Comparison of ENCODE assay signal across 8 cellular contexts in genomic region chr1:91569411-91570104, GRCh38.
A peak's percentile ranks its signal among the peaks of the same experiment; 100 is the strongest.
DNase-seq lines count a peak whose midpoint lies in the region; ATAC-seq and TF ChIP-seq lines count a peak whose summit lies in the region.

No MANE protein-coding gene starts in this region.

- peak; percentile 90 for ATAC-seq in activated CD4-positive, alpha-beta T cell treated with anti-CD3 and anti-CD28 coated beads for 36 hours
- no peak for ATAC-seq in GM18909 (IDR thresholded peaks at IDR 0.05; ENCODE audit: poor library complexity, unreplicated experiment)
- ATAC-seq in HG02870 (IDR thresholded peaks at IDR 0.05; ENCODE audit: unreplicated experiment), result no peak

- H3K4me1 ChIP-seq in adrenal gland (replicated peaks in 1 of 2) (peaks cover 0 to 7% of the 10 kb centered on the region in 2 donors), thyroid gland (peaks cover 0 to 6% of the 10 kb centered on the region in 2 donors)

- TF ChIP-seq POLR2A in adrenal gland (IDR thresholded peaks at IDR 0.05), result no peak
- no peak for TF ChIP-seq POLR2A in thyroid gland (IDR thresholded peaks at IDR 0.05)

- H3K27me3 ChIP-seq in adrenal gland (no peaks in the 10 kb centered on the region), thyroid gland (no peaks in the 10 kb centered on the region)

- H3K9me3 ChIP-seq in adrenal gland (replicated peaks in 1 of 3), result no peaks in the 10 kb centered on the region
- no peaks in the 10 kb centered on the region for H3K9me3 ChIP-seq in thyroid gland

- no peaks in the 10 kb centered on the region for H3K36me3 Mint-ChIP-seq in activated CD4-positive, alpha-beta T cell treated with anti-CD3 and anti-CD28 coated beads for 36 hours (ENCODE audit: low read depth)
- H3K36me3 Mint-ChIP-seq in immature natural killer cell, result peaks cover 0 to 5% (median 5%) of the 10 kb centered on the region in 3 donors

- TF ChIP-seq CTCF in adrenal gland (IDR thresholded peaks at IDR 0.05) (no peak), thyroid gland (IDR thresholded peaks at IDR 0.05) (no peak)

- POLR2A ChIA-PET in activated CD4-positive, alpha-beta T cell treated with anti-CD3 and anti-CD28 coated beads for 36 hours (lab: Charles Lee), result interaction anchor here (0.6 to 0.7 kb wide), 3 partner anchors 9 to 31 kb away, joined by 3 read pairs; no protein-coding TSS in a partner anchor

- intact Hi-C loops in activated CD4-positive, alpha-beta T cell treated with anti-CD3 and anti-CD28 coated beads for 36 hours (cut with DNase I, micrococcal nuclease), result no loop called here
- intact Hi-C loops in adrenal gland (cut with DNase I), result no loop called here
- intact Hi-C loops in thyroid gland (cut with DNase I), result no loop called here

- H3K27ac Mint-ChIP-seq in activated CD4-positive, alpha-beta T cell treated with anti-CD3 and anti-CD28 coated beads for 36 hours, result peak overlapping the region; percentile 49
- peak overlapping the region; percentile 87 to 93 (median 90) for H3K27ac Mint-ChIP-seq in immature natural killer cell

- H3K27ac ChIP-seq in adrenal gland (peak overlapping the region in 2 of 5 donors; percentile 46 to 56), thyroid gland (peak overlapping the region in 2 of 3 donors; percentile 27 to 55)

- 43 to 51% (median 50%) methylated on average over 7 of the region's 7 CpGs for WGBS in adrenal gland, 4 donors
- 41 to 48% methylated on average over 7 of the region's 7 CpGs for WGBS in thyroid gland, 2 donors

- no peak overlapping the region for H3K4me3 Mint-ChIP-seq in activated CD4-positive, alpha-beta T cell treated with anti-CD3 and anti-CD28 coated beads for 36 hours
- peak overlapping the region; percentile 34 to 69 (median 42) for H3K4me3 Mint-ChIP-seq in immature natural killer cell

- in situ Hi-C loops in G401 (cut with HindIII; ENCODE audit: low sequenced_read_pairs), result no loop called here

- H3K9me3 Mint-ChIP-seq in activated CD4-positive, alpha-beta T cell treated with anti-CD3 and anti-CD28 coated beads for 36 hours (ENCODE audit: low read depth), result no peaks in the 10 kb centered on the region
- H3K9me3 Mint-ChIP-seq in immature natural killer cell, result peaks cover 0 to 6% (median 1%) of the 10 kb centered on the region in 6 donors

- H3K4me3 ChIP-seq in adrenal gland, result no peak overlapping the region
- no peak overlapping the region for H3K4me3 ChIP-seq in thyroid gland (replicated peaks in 1 of 3)

- peak; percentile 31 for DNase-seq in activated CD4-positive, alpha-beta T cell treated with anti-CD3 and anti-CD28 coated beads for 36 hours
- no peak for DNase-seq in activated CD4-positive, alpha-beta T cell treated with anti-CD3 and anti-CD28 coated beads for 4 hours
- DNase-seq in adrenal gland, result peak; percentile 62 to 85 (median 70)
- DNase-seq in immature natural killer cell, result peak in 1 of 3 donors; percentile 47
- DNase-seq in thyroid gland, result peak; percentile 74 to 75
- no peak for DNase-seq in G401 (ENCODE audit: low spot score)

- peaks cover 19% of the 10 kb centered on the region for H3K4me1 Mint-ChIP-seq in activated CD4-positive, alpha-beta T cell treated with anti-CD3 and anti-CD28 coated beads for 36 hours
- peaks cover 49 to 66% of the 10 kb centered on the region in 2 donors for H3K4me1 Mint-ChIP-seq in immature natural killer cell

- CTCF ChIA-PET in activated CD4-positive, alpha-beta T cell treated with anti-CD3 and anti-CD28 coated beads for 36 hours (lab: Charles Lee), result interaction anchor here (0.8 to 1.3 kb wide), 2 partner anchors 8 to 935 kb away, joined by 3 to 6 read pairs; no protein-coding TSS in a partner anchor

- H3K36me3 ChIP-seq in adrenal gland (replicated peaks in 1 of 2) (no peaks in the 10 kb centered on the region), thyroid gland (no peaks in the 10 kb centered on the region)

- H3K27me3 Mint-ChIP-seq in activated CD4-positive, alpha-beta T cell treated with anti-CD3 and anti-CD28 coated beads for 36 hours, result peaks cover 4% of the 10 kb centered on the region
- H3K27me3 Mint-ChIP-seq in immature natural killer cell (ENCODE audit: low read depth in 3 of 3), result peaks cover 1 to 5% (median 4%) of the 10 kb centered on the region in 3 donors

Comparison
In these comparisons a context has a peak if more than half of its experiments do, and no peak if none do; other contexts are left out.
1. DNase-seq: peak in activated CD4-positive, alpha-beta T cell treated with anti-CD3 and anti-CD28 coated beads for 36 hours (single experiment), adrenal gland (7 of 7) and thyroid gland (2 of 2); none in activated CD4-positive, alpha-beta T cell treated with anti-CD3 and anti-CD28 coated beads for 4 hours (0 of 2) and G401 (single experiment).